10 cellular contexts compared by ENCODE assay signal in the genomic region with DNA sequence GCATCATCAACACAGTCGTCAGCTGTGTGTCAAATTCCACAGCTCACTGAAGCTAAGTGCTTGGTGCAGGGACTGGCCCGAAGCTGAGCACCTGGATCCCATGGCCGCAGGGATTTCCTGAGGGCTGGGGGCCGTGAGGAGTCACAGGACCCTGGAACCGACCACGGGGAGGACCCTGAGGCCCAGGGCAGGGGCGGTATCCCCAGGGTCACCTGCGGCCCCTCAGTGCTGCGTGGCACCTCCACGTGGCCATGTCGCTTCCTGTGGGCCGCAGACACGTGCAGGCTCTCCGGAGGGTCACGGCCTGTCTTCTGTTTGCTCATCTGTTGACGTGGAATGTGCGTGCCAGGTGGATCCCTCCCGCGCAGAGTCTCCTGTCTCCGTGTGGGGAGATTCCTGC. TPM values are rescaled to one million over a fixed set of nuclear protein-coding genes. Genes with fewer than 3 reads are reported as not detected.
"Had no signal": no experiment of that assay in that cellular context is flagged by ENCODE, and none has a peak within 500 bp of the region (broad histone marks: within the 10 kb centered on the region; RNA-seq: fewer than 3 reads in every experiment).

No MANE protein-coding gene starts in this region.

- H3K4me3 Mint-ChIP-seq: IgD-negative memory B cell had no signal

- H3K9me3 Mint-ChIP-seq: IgD-negative memory B cell had no signal

- H3K36me3 Mint-ChIP-seq: IgD-negative memory B cell had no signal

- H3K27ac Mint-ChIP-seq: IgD-negative memory B cell had no signal

- H3K9ac ChIP-seq: KMS-11 had no signal

- H3K4me3 ChIP-seq: K562 had no signal

- H3K27ac ChIP-seq: HL-60, KMS-11 had no signal

- DNase-seq: IMR-90, KBM-7, KG1 had no signal

- H3K4me2 ChIP-seq: KMS-11 had no signal

- ATAC-seq: HepG2, K562 had no signal

- H3K27me3 Mint-ChIP-seq: IgD-negative memory B cell had no signal

RNA-seq across cellular contexts. Expression of gene NKX6-2, which starts 53.4 kb away (rescaled TPM):
- total RNA-seq: HepG2, HT-29, HT1080, IMR-90, K562 had no signal
- polyA plus RNA-seq: HepG2, IgD-negative memory B cell, IMR-90 had no signal
